ENCODE assay signal across 21 cellular contexts in genomic region chr5:14039576-14039975, GRCh38.
DNase-seq lines count a peak whose midpoint lies in the region; FAIRE-seq and TF ChIP-seq lines count a peak whose summit lies in the region.
"Had no signal": no experiment of that assay in that cellular context is flagged by ENCODE, and none has a peak within 500 bp of the region (broad histone marks: within the 10 kb centered on the region; RNA-seq: fewer than 3 reads in every experiment).

No MANE protein-coding gene starts in this region.

- no peak overlapping the region for H3K27ac Mint-ChIP-seq in activated CD4-positive, alpha-beta T cell treated with anti-CD3 and anti-CD28 coated beads, Interleukin-2, amount 10 ng/mL, durations not matched to agents 24 days and 14 days
- H3K27ac Mint-ChIP-seq: activated naive CD8-positive, alpha-beta T cell treated with anti-CD3 and anti-CD28 coated beads for 36 hours; IgD-negative memory B cell; naive thymus-derived CD8-positive, alpha-beta T cell; type B pancreatic cell had no signal

- DNase-seq in NCI-H2196 treated with DMSO at 0.1 percent for 48 hours (lab: John Stamatoyannopoulos, UW; ENCODE audit: unreplicated experiment) (peak; percentile 4), NCI-H2196 (lab: John Stamatoyannopoulos, UW; ENCODE audit: unreplicated experiment) (no peak), RCC 7860 (ENCODE audit: low spot score) (peak; percentile 95), fibroblast of lung (ENCODE audit: low read depth in 2 of 2) (peak in 1 of 2 donors; percentile 82), smooth muscle cell (lab: John Stamatoyannopoulos, UW; ENCODE audit: unreplicated experiment) (no peak), GM19238 (ENCODE audit: insufficient read length, low spot score) (no peak), activated T-cell treated with anti-CD3 and anti-CD28 coated beads for 4 hours (no peak)
- no peak for DNase-seq in activated CD4-positive, alpha-beta T cell treated with anti-CD3 and anti-CD28 coated beads, Interleukin-2, amount 10 ng/mL, durations not matched to agents 24 days and 14 days
- DNase-seq: activated CD4-positive, alpha-beta T cell treated with anti-CD3 and anti-CD28 coated beads for 1 hour; activated naive CD8-positive, alpha-beta T cell treated with anti-CD3 and anti-CD28 coated beads for 36 hours; left ventricle myocardium superior; naive thymus-derived CD8-positive, alpha-beta T cell; NCI-H146; NCI-H524; stimulated activated CD4-positive, alpha-beta T cell treated with anti-CD3 and anti-CD28 coated beads, Interleukin-4, amount 100 ng/mL, for 24 hours had no signal

- H3K9me3 ChIP-seq in fibroblast of lung (ENCODE audit: control insufficient read depth, insufficient read depth, low read depth, low read length) = no peaks in the 10 kb centered on the region
- H3K9me3 ChIP-seq in smooth muscle cell (replicated peaks; ENCODE audit: low read depth) = no peaks in the 10 kb centered on the region

- TF ChIP-seq CTCF in fibroblast of lung (conservative IDR thresholded peaks at IDR 0.05 in 1 of 2, IDR thresholded peaks at IDR 0.05 in 1 of 2; ENCODE audit: low read depth in 1 of 2, low read length in 2 of 2) (no peak), smooth muscle cell (IDR thresholded peaks at IDR 0.05; ENCODE audit: borderline replicate concordance, insufficient read depth, poor library complexity, severe bottlenecking) (no peak)

- H3F3A ChIP-seq in smooth muscle cell (ENCODE audit: low read depth) = peaks cover 21% of the 10 kb centered on the region

- H3K4me2 ChIP-seq in fibroblast of lung (ENCODE audit: extremely low read depth, insufficient read depth, low read length) = no peak overlapping the region
- H3K4me2 ChIP-seq in smooth muscle cell = peak overlapping the region; percentile 2

- peaks cover 4% of the 10 kb centered on the region for H3K4me1 Mint-ChIP-seq in activated CD4-positive, alpha-beta T cell treated with anti-CD3 and anti-CD28 coated beads, Interleukin-2, amount 10 ng/mL, durations not matched to agents 24 days and 14 days
- H3K4me1 Mint-ChIP-seq: central memory CD8-positive, alpha-beta T cell had no signal

- no peak overlapping the region for H2AFZ ChIP-seq in fibroblast of lung (ENCODE audit: low read length)
- no peak overlapping the region for H2AFZ ChIP-seq in smooth muscle cell (ENCODE audit: low read depth)

- no peak overlapping the region for H3K4me3 ChIP-seq in fibroblast of lung (replicated peaks in 1 of 4; ENCODE audit: control extremely low read depth in 1 of 4, insufficient read depth in 1 of 4, low read depth in 3 of 4, low read length in 4 of 4)
- H3K4me3 ChIP-seq in smooth muscle cell = no peak overlapping the region

- peaks cover 6% of the 10 kb centered on the region for H3K27me3 Mint-ChIP-seq in activated CD4-positive, alpha-beta T cell treated with anti-CD3 and anti-CD28 coated beads, Interleukin-2, amount 10 ng/mL, durations not matched to agents 24 days and 14 days

- no peak overlapping the region for H3K4me3 Mint-ChIP-seq in activated CD4-positive, alpha-beta T cell treated with anti-CD3 and anti-CD28 coated beads, Interleukin-2, amount 10 ng/mL, durations not matched to agents 24 days and 14 days
- H3K4me3 Mint-ChIP-seq: activated naive CD8-positive, alpha-beta T cell treated with anti-CD3 and anti-CD28 coated beads for 36 hours; central memory CD8-positive, alpha-beta T cell; IgD-negative memory B cell; naive thymus-derived CD8-positive, alpha-beta T cell; type B pancreatic cell had no signal

- H3K4me1 ChIP-seq in fibroblast of lung (ENCODE audit: control insufficient read depth, extremely low read depth, insufficient read depth, low read length) = peaks cover 56% of the 10 kb centered on the region
- H3K4me1 ChIP-seq in smooth muscle cell (ENCODE audit: low read depth) = peaks cover 24% of the 10 kb centered on the region

- H3K27me3 ChIP-seq in fibroblast of lung (ENCODE audit: control insufficient read depth, insufficient read depth, low read length) = no peaks in the 10 kb centered on the region
- no peaks in the 10 kb centered on the region for H3K27me3 ChIP-seq in smooth muscle cell (ENCODE audit: low read depth)

- H3K79me2 ChIP-seq in fibroblast of lung (ENCODE audit: control insufficient read depth, insufficient read depth, low read length) = no peaks in the 10 kb centered on the region
- no peaks in the 10 kb centered on the region for H3K79me2 ChIP-seq in smooth muscle cell (ENCODE audit: low read depth)

- intact Hi-C loops in activated CD4-positive, alpha-beta T cell treated with anti-CD3 and anti-CD28 coated beads, Interleukin-2, amount 10 ng/mL, durations not matched to agents 24 days and 14 days (cut with micrococcal nuclease) = no loop called here

- H4K20me1 ChIP-seq in fibroblast of lung (ENCODE audit: control insufficient read depth, extremely low read depth, insufficient read depth, low read length) (no peaks in the 10 kb centered on the region), smooth muscle cell (ENCODE audit: low read depth) (no peaks in the 10 kb centered on the region)

- H3K9me3 Mint-ChIP-seq in activated CD4-positive, alpha-beta T cell treated with anti-CD3 and anti-CD28 coated beads, Interleukin-2, amount 10 ng/mL, durations not matched to agents 24 days and 14 days = no peaks in the 10 kb centered on the region
- H3K9me3 Mint-ChIP-seq: activated naive CD8-positive, alpha-beta T cell treated with anti-CD3 and anti-CD28 coated beads for 36 hours; central memory CD8-positive, alpha-beta T cell; naive thymus-derived CD8-positive, alpha-beta T cell had no signal

- WGBS in smooth muscle cell (ENCODE audit: low lambda C conversion rate) = 87% methylated on average over 1 of the region's 1 CpG

- H3K27ac ChIP-seq in fibroblast of lung (ENCODE audit: insufficient read depth, low read length) = peak overlapping the region; percentile 81
- peak overlapping the region; percentile 97 for H3K27ac ChIP-seq in smooth muscle cell (ENCODE audit: low read depth)
- H3K27ac ChIP-seq: 22Rv1 had no signal

- FAIRE-seq in RCC 7860 (lab: Jason Lieb, UNC) = peak; percentile 95
- FAIRE-seq: endometrium, GM18507 had no signal

- H3K36me3 Mint-ChIP-seq in activated CD4-positive, alpha-beta T cell treated with anti-CD3 and anti-CD28 coated beads, Interleukin-2, amount 10 ng/mL, durations not matched to agents 24 days and 14 days (ENCODE audit: low read depth) = no peaks in the 10 kb centered on the region
- H3K36me3 Mint-ChIP-seq: activated naive CD8-positive, alpha-beta T cell treated with anti-CD3 and anti-CD28 coated beads for 36 hours; IgD-negative memory B cell; naive thymus-derived CD8-positive, alpha-beta T cell; type B pancreatic cell had no signal

- H3K9ac ChIP-seq in fibroblast of lung (ENCODE audit: insufficient read depth, low read length) = no peak overlapping the region
- no peak overlapping the region for H3K9ac ChIP-seq in smooth muscle cell (ENCODE audit: low read depth)

- no peaks in the 10 kb centered on the region for H3K36me3 ChIP-seq in fibroblast of lung (ENCODE audit: control insufficient read depth, insufficient read depth, low read length)
- no peaks in the 10 kb centered on the region for H3K36me3 ChIP-seq in smooth muscle cell (ENCODE audit: low read depth)

Comparison
In these comparisons a context has a peak if more than half of its experiments do, and no peak if none do; other contexts are left out.
1. DNase-seq: peak in NCI-H2196 treated with DMSO at 0.1 percent for 48 hours (single experiment) and RCC 7860 (single experiment); none in NCI-H2196 (single experiment), smooth muscle cell (single experiment), activated CD4-positive, alpha-beta T cell treated with anti-CD3 and anti-CD28 coated beads, Interleukin-2, amount 10 ng/mL, durations not matched to agents 24 days and 14 days (single experiment), GM19238 (single experiment) and activated T-cell treated with anti-CD3 and anti-CD28 coated beads for 4 hours (single experiment).